In the genomic region with DNA sequence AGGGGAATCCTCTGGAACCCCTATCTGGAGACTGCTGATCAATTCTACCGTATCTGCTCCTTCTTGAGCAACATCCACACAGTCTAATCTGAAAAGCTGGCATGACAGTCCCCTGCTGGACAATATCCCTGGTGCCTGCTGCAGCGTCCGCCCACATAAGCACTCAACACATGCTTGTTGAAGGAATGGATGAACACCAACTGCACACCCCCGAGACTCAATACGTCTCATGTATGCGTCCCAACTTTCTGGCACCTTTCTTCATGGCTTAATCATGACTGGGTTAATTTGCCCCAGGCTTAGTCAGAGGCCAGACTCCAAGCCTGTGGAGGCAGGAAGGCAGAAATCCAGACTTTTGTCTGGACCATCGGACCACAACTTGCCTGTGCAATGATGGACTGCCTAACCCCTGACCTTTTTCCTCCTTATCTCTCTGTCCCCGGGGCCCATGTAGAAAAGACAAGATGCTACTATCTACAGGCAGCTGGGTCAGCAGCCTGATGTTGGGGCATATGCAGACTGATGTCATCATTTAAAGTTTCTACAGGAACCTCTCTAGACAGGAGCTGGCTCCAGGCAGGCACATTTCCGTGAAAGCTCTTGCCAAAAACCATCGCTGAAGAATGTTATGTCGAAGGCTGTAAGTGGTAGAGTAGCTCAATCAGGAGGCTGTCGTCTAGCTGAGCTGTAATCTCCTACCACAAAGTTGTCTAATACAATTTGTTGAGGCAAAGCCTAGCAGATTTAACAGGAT, we compare ENCODE assay signal across 2 cellular contexts.
TF ChIP-seq lines count a peak whose summit lies in the region.

No MANE protein-coding gene starts in this region.

TF ChIP-seq in A549, 52 proteins besides CTCF, POLR2A, EP300 and RAD21 (continued from another document):
- TF ChIP-seq BCL3 (IDR thresholded peaks at IDR 0.05) (0 out of 3 replicates have a peak, but pooled peaks have one; percentile 37), ZSCAN20 (CRISPR knock-in tag; IDR thresholded peaks at IDR 0.05) (no peak), MAFK (IDR thresholded peaks at IDR 0.05; ENCODE audit: partially characterized antibody) (peak; percentile 36), GATA3 (IDR thresholded peaks at IDR 0.05; ENCODE audit: borderline replicate concordance) (peak; percentile 87), MAX (IDR thresholded peaks at IDR 0.05) (peak; percentile 64), PBX3 (IDR thresholded peaks at IDR 0.05) (peak; percentile 73; the same call in 1 of the 2 replicates), FOSL2 (IDR thresholded peaks at IDR 0.05) (no peak), FOSL2 (CRISPR knock-in tag; IDR thresholded peaks at IDR 0.05) (peak; percentile 77), E2F6 (IDR thresholded peaks at IDR 0.05; ENCODE audit: borderline replicate concordance, low read depth) (peak; percentile 36; the same call in 1 of the 2 replicates), RCOR1 (IDR thresholded peaks at IDR 0.05; ENCODE audit: low read depth, low read length) (no peak), CEBPB (IDR thresholded peaks at IDR 0.05) (peak in 1 of 2 experiments; percentile 70; a peak in 2 of 4 replicates)

TF ChIP-seq in K562, 482 proteins besides CTCF, POLR2A, EP300 and RAD21 (continued from another document and continues in another):
- no peak for TF ChIP-seq PTBP1 (IDR thresholded peaks at IDR 0.05; ENCODE audit: low read depth, low read length)
- no peak for TF ChIP-seq ZZZ3 (IDR thresholded peaks at IDR 0.05)
- no peak for TF ChIP-seq SIN3B (IDR thresholded peaks at IDR 0.05; ENCODE audit: low read depth)
- TF ChIP-seq HINFP (tag; conservative IDR thresholded peaks at IDR 0.05; ENCODE audit: low read depth): peak; percentile 71
- TF ChIP-seq, protein P1, sequence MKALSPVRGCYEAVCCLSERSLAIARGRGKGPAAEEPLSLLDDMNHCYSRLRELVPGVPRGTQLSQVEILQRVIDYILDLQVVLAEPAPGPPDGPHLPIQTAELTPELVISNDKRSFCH (CRISPR knock-in tag; IDR thresholded peaks at IDR 0.05): no peak
- TF ChIP-seq, protein P1 (tag; IDR thresholded peaks at IDR 0.05): no peak
- no peak for TF ChIP-seq STAT6 (CRISPR knock-in tag; IDR thresholded peaks at IDR 0.05)
- TF ChIP-seq MCM2 (IDR thresholded peaks at IDR 0.05; ENCODE audit: low read depth): no peak
- no peak for TF ChIP-seq STAT5B (CRISPR knock-in tag; IDR thresholded peaks at IDR 0.05)
- TF ChIP-seq KAT8 (IDR thresholded peaks at IDR 0.05; ENCODE audit: low read depth): no peak
- TF ChIP-seq DPF2 (IDR thresholded peaks at IDR 0.05): no peak
- TF ChIP-seq MCM5 (IDR thresholded peaks at IDR 0.05; ENCODE audit: low read depth): no peak
- no peak for TF ChIP-seq SUPT5H (IDR thresholded peaks at IDR 0.05)
- TF ChIP-seq RBM15 (IDR thresholded peaks at IDR 0.05; ENCODE audit: insufficient read depth, low read length): no peak
- no peak for TF ChIP-seq RFX7 (CRISPR knock-in tag; IDR thresholded peaks at IDR 0.05)
- no peak for TF ChIP-seq ATF3 (IDR thresholded peaks at IDR 0.05)
- TF ChIP-seq ATF3 (CRISPR knock-in tag; conservative IDR thresholded peaks at IDR 0.05): no peak
- no peak for TF ChIP-seq ZNF165 (CRISPR knock-in tag; IDR thresholded peaks at IDR 0.05; ENCODE audit: borderline replicate concordance)
- no peak for TF ChIP-seq MYC (IDR thresholded peaks at IDR 0.05; ENCODE audit: low read depth, low read length)
- TF ChIP-seq MYC (CRISPR knock-in tag; IDR thresholded peaks at IDR 0.05; ENCODE audit: borderline replicate concordance, low read depth): no peak
- TF ChIP-seq ZNF507 (tag; conservative IDR thresholded peaks at IDR 0.05): no peak
- TF ChIP-seq, protein P2, sequence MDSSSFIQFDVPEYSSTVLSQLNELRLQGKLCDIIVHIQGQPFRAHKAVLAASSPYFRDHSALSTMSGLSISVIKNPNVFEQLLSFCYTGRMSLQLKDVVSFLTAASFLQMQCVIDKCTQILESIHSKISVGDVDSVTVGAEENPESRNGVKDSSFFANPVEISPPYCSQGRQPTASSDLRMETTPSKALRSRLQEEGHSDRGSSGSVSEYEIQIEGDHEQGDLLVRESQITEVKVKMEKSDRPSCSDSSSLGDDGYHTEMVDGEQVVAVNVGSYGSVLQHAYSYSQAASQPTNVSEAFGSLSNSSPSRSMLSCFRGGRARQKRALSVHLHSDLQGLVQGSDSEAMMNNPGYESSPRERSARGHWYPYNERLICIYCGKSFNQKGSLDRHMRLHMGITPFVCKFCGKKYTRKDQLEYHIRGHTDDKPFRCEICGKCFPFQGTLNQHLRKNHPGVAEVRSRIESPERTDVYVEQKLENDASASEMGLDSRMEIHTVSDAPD (CRISPR knock-in tag; IDR thresholded peaks at IDR 0.05): no peak
- TF ChIP-seq CEBPZ (IDR thresholded peaks at IDR 0.05; ENCODE audit: borderline replicate concordance, low read depth, low read length): no peak
- no peak for TF ChIP-seq TEAD1 (CRISPR knock-in tag; IDR thresholded peaks at IDR 0.05)
- TF ChIP-seq ZNF354B (CRISPR knock-in tag; IDR thresholded peaks at IDR 0.05): no peak
- TF ChIP-seq HDAC2 (IDR thresholded peaks at IDR 0.05): no peak
- TF ChIP-seq CXXC5 (CRISPR knock-in tag; IDR thresholded peaks at IDR 0.05): no peak
- TF ChIP-seq ARID2 (IDR thresholded peaks at IDR 0.05): no peak
- TF ChIP-seq EGR1 (conservative IDR thresholded peaks at IDR 0.05): 0 out of 2 replicates have a peak, but pooled peaks have one; percentile 17
- no peak for TF ChIP-seq CUX1 (CRISPR knock-in tag; IDR thresholded peaks at IDR 0.05)
- TF ChIP-seq CBFA2T3 (IDR thresholded peaks at IDR 0.05): peak; percentile 77
- no peak for TF ChIP-seq ZNF589 (CRISPR knock-in tag; IDR thresholded peaks at IDR 0.05; ENCODE audit: low read depth)
- TF ChIP-seq PHF8 (IDR thresholded peaks at IDR 0.05; ENCODE audit: borderline replicate concordance, low read length): no peak
- no peak for TF ChIP-seq LARP7 (IDR thresholded peaks at IDR 0.05)
- TF ChIP-seq, protein P3, sequence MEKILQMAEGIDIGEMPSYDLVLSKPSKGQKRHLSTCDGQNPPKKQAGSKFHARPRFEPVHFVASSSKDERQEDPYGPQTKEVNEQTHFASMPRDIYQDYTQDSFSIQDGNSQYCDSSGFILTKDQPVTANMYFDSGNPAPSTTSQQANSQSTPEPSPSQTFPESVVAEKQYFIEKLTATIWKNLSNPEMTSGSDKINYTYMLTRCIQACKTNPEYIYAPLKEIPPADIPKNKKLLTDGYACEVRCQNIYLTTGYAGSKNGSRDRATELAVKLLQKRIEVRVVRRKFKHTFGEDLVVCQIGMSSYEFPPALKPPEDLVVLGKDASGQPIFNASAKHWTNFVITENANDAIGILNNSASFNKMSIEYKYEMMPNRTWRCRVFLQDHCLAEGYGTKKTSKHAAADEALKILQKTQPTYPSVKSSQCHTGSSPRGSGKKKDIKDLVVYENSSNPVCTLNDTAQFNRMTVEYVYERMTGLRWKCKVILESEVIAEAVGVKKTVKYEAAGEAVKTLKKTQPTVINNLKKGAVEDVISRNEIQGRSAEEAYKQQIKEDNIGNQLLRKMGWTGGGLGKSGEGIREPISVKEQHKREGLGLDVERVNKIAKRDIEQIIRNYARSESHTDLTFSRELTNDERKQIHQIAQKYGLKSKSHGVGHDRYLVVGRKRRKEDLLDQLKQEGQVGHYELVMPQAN (IDR thresholded peaks at IDR 0.05; ENCODE audit: borderline replicate concordance): no peak
